8 cellular contexts compared by ENCODE assay signal in the genomic region with DNA sequence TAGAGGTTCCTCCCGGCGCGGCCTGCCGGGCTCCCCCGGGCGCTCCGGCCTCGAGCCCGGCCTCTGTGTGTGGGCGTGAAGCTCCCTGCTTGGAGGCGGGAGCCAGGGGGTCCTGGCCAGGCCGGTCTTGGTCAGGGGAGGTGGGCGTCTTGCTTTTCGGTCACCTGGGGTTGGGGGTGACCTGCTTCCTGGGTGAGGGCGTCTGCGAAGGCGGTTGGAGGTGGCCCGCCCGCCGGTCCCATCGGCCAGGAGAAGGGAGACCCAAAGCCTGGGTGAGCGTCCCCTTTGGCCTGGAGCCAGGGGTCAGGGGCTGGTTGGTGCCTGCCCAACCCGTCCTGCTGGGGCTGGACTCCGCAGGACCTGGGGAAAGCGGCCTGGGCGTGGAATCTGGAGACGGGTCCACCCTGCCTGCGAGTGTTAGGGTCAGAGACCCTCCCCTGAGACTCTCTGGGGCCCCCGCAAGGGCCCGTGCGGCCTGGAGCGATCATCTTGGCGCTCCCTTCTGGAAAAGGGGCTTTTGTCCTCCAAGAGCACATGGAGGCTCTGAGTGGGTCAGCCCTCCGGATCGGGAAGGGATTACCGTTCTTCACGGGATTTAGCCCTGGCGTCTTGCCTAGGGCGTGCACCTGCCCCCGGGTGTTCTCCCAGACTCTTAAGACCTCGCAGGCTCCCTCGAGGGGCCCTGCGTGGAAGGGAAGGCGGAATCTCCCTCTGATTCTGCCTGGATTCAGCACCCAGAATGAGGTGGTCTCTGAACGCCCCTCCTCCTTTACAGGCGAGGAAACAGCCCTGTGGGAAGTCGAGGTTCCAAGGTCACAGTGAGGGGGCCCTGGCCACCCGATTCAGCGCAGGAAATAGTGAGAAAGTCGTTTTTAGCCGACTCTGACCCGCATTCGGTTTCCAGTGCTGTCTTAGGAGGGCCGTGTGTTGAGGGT. TPM values are rescaled to one million over a fixed set of nuclear protein-coding genes. Genes with fewer than 3 reads are reported as not detected.
A peak's percentile ranks its signal among the peaks of the same experiment; 100 is the strongest.
DNase-seq lines count a peak whose midpoint lies in the region; ATAC-seq, FAIRE-seq and TF ChIP-seq lines count a peak whose summit lies in the region.

No MANE protein-coding gene starts in this region.

- DNase-seq in BE2C, result no peak
- peak; percentile 48 for DNase-seq in HT-29 (ENCODE audit: low spot score)
- no peak for DNase-seq in activated B cell treated with CpG ODN at 0.5 μM for 24 hours
- peak; percentile 60 to 88 for DNase-seq in foreskin fibroblast
- DNase-seq in osteoblast (ENCODE audit: insufficient read length, low spot score, missing footprints), result peak; percentile 98
- DNase-seq in DMS114 treated with DMSO at 0.1 percent for 48 hours (lab: John Stamatoyannopoulos, UW; ENCODE audit: unreplicated experiment), result no peak
- DNase-seq in H54 (ENCODE audit: insufficient read length, low spot score), result no peak

- CTCF ChIA-PET in activated B cell treated with CpG ODN at 0.5 μM for 24 hours (lab: Charles Lee), result no interaction called here

- peak overlapping the region; percentile 87 for H3K4me2 ChIP-seq in osteoblast (ENCODE audit: insufficient read depth, low read length)

- H3K9me3 Mint-ChIP-seq in activated B cell treated with CpG ODN at 0.5 μM for 24 hours, result no peaks in the 10 kb centered on the region

- peak overlapping the region; percentile 77 for H3K27ac ChIP-seq in osteoblast (ENCODE audit: low read depth, low read length)

- H3K36me3 Mint-ChIP-seq in activated B cell treated with CpG ODN at 0.5 μM for 24 hours (ENCODE audit: low read depth), result peaks cover 6% of the 10 kb centered on the region

- peaks cover 15% of the 10 kb centered on the region for H3K4me1 ChIP-seq in BE2C
- H3K4me1 ChIP-seq in osteoblast (ENCODE audit: insufficient read depth, low read length), result peaks cover 44% of the 10 kb centered on the region

- TF ChIP-seq POLR2A in H54 (IDR thresholded peaks at IDR 0.05; ENCODE audit: low read depth, low read length), result no peak

- H3K4me3 ChIP-seq in BE2C (ENCODE audit: low read depth, low read length) (peak overlapping the region; percentile 99), foreskin fibroblast (ENCODE audit: low read depth in 1 of 2, low read length in 2 of 2) (peak overlapping the region; percentile 91 to 98), osteoblast (ENCODE audit: insufficient read depth, low read length) (peak overlapping the region; percentile 97)

- peaks cover 16% of the 10 kb centered on the region for H3K36me3 ChIP-seq in BE2C
- no peaks in the 10 kb centered on the region for H3K36me3 ChIP-seq in osteoblast (ENCODE audit: insufficient read depth, low read length)

- H3K4me3 Mint-ChIP-seq in activated B cell treated with CpG ODN at 0.5 μM for 24 hours, result peak overlapping the region; percentile 84

- TF ChIP-seq CTCF in BE2C (IDR thresholded peaks at IDR 0.05; ENCODE audit: low read depth, low read length), result no peak
- TF ChIP-seq CTCF in activated B cell treated with CpG ODN at 0.5 μM for 24 hours (IDR thresholded peaks at IDR 0.05), result no peak
- no peak for TF ChIP-seq CTCF in foreskin fibroblast (IDR thresholded peaks at IDR 0.05; ENCODE audit: low read depth, low read length)
- no peak for TF ChIP-seq CTCF in osteoblast (IDR thresholded peaks at IDR 0.05; ENCODE audit: extremely low read depth, low read depth, low read length)

- H3K9me3 ChIP-seq in BE2C (no peaks in the 10 kb centered on the region), osteoblast (ENCODE audit: low read depth, low read length) (no peaks in the 10 kb centered on the region)

- intact Hi-C loops in activated B cell treated with CpG ODN at 0.5 μM for 24 hours (cut with micrococcal nuclease), result loop anchor here (1.0 to 2.0 kb wide), 6 partner anchors 60 to 834 kb away; partner anchors contain the start of genes DAZAP1, POLRMT, PTBP1 and RNF126

- H3K79me2 ChIP-seq in osteoblast (ENCODE audit: insufficient read depth, low read length), result peaks cover 56% of the 10 kb centered on the region

- H2AFZ ChIP-seq in osteoblast (ENCODE audit: low read length), result peak overlapping the region; percentile 22

- peaks cover 47% of the 10 kb centered on the region for H4K20me1 ChIP-seq in osteoblast (ENCODE audit: insufficient read depth, low read length)

- no peak for FAIRE-seq in H54 (lab: Jason Lieb, UNC)

- no peaks in the 10 kb centered on the region for H3K27me3 Mint-ChIP-seq in activated B cell treated with CpG ODN at 0.5 μM for 24 hours

- ATAC-seq in GM18858 (IDR thresholded peaks at IDR 0.05; ENCODE audit: unreplicated experiment), result peak; percentile 11
- no peak for ATAC-seq in activated B cell treated with CpG ODN at 0.5 μM for 24 hours (ENCODE audit: low read depth)

- H3K27ac Mint-ChIP-seq in activated B cell treated with CpG ODN at 0.5 μM for 24 hours, result peak overlapping the region; percentile 12

- H3K4me1 Mint-ChIP-seq in activated B cell treated with CpG ODN at 0.5 μM for 24 hours, result peaks cover 36% of the 10 kb centered on the region

- no peaks in the 10 kb centered on the region for H3K27me3 ChIP-seq in BE2C
- no peaks in the 10 kb centered on the region for H3K27me3 ChIP-seq in osteoblast (ENCODE audit: insufficient read depth, low read length)

- POLR2A ChIA-PET in activated B cell treated with CpG ODN at 0.5 μM for 24 hours (lab: Charles Lee), result interaction anchor here (0.6 to 2.0 kb wide), 7 partner anchors 12 to 90 kb away, joined by 3 to 5 read pairs (median 3); partner anchors contain the start of genes CDC34 and RNF126

RNA-seq across cellular contexts. Expression of gene BSG, which starts 0.8 kb away (rescaled TPM):
- 2,598 TPM for polyA plus RNA-seq in BE2C (2012; ENCODE audit: insufficient read depth, insufficient read length, low read depth)
- 725 and 781 TPM in 2 replicates for total RNA-seq in HT-29 (2014; rRNA removed; shearing (Covaris generic))
- 150 and 152 TPM in 2 replicates for total RNA-seq in activated B cell treated with CpG ODN at 0.5 μM for 24 hours
- 273 and 291 TPM in 2 replicates for total RNA-seq in osteoblast

RNA-seq across cellular contexts. Expression of gene HCN2, which starts 16.5 kb away (rescaled TPM):
- polyA plus RNA-seq in BE2C (2012; ENCODE audit: insufficient read depth, insufficient read length, low read depth), result 15.2 TPM
- 0.10 TPM in 1 of 2 replicates, not detected in the other for total RNA-seq in HT-29 (2014; rRNA removed; shearing (Covaris generic))
- total RNA-seq in activated B cell treated with CpG ODN at 0.5 μM for 24 hours, result 0.13 and 0.17 TPM in 2 replicates
- 1.2 and 1.4 TPM in 2 replicates for total RNA-seq in osteoblast

RNA-seq across cellular contexts. Expression of gene GZMM, which starts 29.3 kb away (rescaled TPM):
- polyA plus RNA-seq in BE2C (2012; ENCODE audit: insufficient read depth, insufficient read length, low read depth), result 4.1 TPM
- 0.31 TPM in 1 of 2 replicates, not detected in the other for total RNA-seq in HT-29 (2014; rRNA removed; shearing (Covaris generic))
- total RNA-seq in activated B cell treated with CpG ODN at 0.5 μM for 24 hours (0.22 TPM in 1 of 2 replicates, not detected in the other), osteoblast (under 0.01 TPM in 1 of 2 replicates, not detected in the other)

RNA-seq across cellular contexts. Expression of gene CDC34, which starts 41.6 kb away (rescaled TPM):
- polyA plus RNA-seq in BE2C (2012; ENCODE audit: insufficient read depth, insufficient read length, low read depth), result 318 TPM
- 151 and 167 TPM in 2 replicates for total RNA-seq in HT-29 (2014; rRNA removed; shearing (Covaris generic))
- total RNA-seq in activated B cell treated with CpG ODN at 0.5 μM for 24 hours, result 19.8 and 23.1 TPM in 2 replicates
- 32.9 and 40.4 TPM in 2 replicates for total RNA-seq in osteoblast

Comparison
In these comparisons a context has a peak if more than half of its experiments do, and no peak if none do; other contexts are left out.
1. DNase-seq: peak in HT-29 (single experiment), foreskin fibroblast (2 of 2) and osteoblast (single experiment); none in BE2C (single experiment), activated B cell treated with CpG ODN at 0.5 μM for 24 hours (single experiment), DMS114 treated with DMSO at 0.1 percent for 48 hours (single experiment) and H54 (single experiment).
2. Peak in every context shown above with its lines, with median percentiles within 50 percentile points of each other: H3K4me3 ChIP-seq.